In the genomic region with DNA sequence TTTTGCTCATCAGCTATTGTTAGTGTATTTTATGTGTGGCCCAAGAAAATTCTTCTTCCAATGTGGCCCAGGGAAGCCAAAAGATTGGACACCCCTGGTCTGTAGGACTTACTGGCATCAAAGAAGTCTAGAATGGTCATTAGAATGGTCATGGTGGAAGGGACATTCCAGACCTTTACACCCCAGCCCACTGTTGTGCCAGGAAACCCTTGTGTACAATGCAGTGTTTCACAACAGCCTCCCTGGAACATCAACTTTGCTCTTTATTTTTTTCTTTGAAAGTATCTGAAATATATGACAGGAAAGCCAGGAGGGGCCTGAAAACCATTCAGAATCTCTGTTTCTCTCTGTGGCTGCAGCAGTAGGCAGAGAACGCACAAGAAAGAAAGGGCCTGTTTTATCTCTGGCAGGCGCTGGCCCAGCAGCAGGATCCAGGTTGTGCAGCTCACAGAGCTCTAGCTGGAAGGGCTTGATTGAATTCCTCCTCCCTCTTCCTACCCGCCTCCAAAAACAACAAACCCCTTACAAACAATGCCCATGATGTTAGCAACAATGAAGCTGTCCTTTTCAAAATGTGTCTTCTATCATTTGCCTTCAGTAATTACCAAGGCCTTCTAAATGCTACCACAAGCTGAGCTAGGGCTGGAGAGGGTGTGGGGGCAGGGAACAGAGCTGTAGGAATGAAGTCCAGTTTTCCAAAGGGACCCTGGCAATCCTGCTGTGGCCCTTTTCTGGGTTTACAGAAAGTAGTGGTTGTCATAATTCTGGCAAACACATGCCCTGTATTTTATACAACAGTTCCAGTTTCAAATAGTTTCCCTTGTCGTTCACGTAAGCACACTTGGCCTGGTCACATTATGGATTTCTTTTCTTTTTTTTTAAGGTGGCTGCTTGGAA, we compare ENCODE assay signal across 1 cellular context.
TF ChIP-seq lines count a peak whose summit lies in the region.

No MANE protein-coding gene starts in this region.

TF ChIP-seq in WTC11, 78 proteins besides CTCF, POLR2A, EP300 and RAD21 (continued from another document):
- TF ChIP-seq, protein P1, sequence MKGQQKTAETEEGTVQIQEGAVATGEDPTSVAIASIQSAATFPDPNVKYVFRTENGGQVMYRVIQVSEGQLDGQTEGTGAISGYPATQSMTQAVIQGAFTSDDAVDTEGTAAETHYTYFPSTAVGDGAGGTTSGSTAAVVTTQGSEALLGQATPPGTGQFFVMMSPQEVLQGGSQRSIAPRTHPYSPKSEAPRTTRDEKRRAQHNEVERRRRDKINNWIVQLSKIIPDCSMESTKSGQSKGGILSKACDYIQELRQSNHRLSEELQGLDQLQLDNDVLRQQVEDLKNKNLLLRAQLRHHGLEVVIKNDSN (CRISPR knock-in tag; IDR thresholded peaks at IDR 0.05), result no peak
- TF ChIP-seq, protein P2, sequence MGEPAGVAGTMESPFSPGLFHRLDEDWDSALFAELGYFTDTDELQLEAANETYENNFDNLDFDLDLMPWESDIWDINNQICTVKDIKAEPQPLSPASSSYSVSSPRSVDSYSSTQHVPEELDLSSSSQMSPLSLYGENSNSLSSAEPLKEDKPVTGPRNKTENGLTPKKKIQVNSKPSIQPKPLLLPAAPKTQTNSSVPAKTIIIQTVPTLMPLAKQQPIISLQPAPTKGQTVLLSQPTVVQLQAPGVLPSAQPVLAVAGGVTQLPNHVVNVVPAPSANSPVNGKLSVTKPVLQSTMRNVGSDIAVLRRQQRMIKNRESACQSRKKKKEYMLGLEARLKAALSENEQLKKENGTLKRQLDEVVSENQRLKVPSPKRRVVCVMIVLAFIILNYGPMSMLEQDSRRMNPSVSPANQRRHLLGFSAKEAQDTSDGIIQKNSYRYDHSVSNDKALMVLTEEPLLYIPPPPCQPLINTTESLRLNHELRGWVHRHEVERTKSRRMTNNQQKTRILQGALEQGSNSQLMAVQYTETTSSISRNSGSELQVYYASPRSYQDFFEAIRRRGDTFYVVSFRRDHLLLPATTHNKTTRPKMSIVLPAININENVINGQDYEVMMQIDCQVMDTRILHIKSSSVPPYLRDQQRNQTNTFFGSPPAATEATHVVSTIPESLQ (CRISPR knock-in tag; IDR thresholded peaks at IDR 0.05), result no peak
- TF ChIP-seq, protein P3, sequence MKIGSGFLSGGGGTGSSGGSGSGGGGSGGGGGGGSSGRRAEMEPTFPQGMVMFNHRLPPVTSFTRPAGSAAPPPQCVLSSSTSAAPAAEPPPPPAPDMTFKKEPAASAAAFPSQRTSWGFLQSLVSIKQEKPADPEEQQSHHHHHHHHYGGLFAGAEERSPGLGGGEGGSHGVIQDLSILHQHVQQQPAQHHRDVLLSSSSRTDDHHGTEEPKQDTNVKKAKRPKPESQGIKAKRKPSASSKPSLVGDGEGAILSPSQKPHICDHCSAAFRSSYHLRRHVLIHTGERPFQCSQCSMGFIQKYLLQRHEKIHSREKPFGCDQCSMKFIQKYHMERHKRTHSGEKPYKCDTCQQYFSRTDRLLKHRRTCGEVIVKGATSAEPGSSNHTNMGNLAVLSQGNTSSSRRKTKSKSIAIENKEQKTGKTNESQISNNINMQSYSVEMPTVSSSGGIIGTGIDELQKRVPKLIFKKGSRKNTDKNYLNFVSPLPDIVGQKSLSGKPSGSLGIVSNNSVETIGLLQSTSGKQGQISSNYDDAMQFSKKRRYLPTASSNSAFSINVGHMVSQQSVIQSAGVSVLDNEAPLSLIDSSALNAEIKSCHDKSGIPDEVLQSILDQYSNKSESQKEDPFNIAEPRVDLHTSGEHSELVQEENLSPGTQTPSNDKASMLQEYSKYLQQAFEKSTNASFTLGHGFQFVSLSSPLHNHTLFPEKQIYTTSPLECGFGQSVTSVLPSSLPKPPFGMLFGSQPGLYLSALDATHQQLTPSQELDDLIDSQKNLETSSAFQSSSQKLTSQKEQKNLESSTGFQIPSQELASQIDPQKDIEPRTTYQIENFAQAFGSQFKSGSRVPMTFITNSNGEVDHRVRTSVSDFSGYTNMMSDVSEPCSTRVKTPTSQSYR (CRISPR knock-in tag; IDR thresholded peaks at IDR 0.05), result no peak
- TF ChIP-seq ZNF121 (CRISPR knock-in tag; IDR thresholded peaks at IDR 0.05), result no peak
- TF ChIP-seq NR3C1 (CRISPR knock-in tag; conservative IDR thresholded peaks at IDR 0.05; ENCODE audit: low read depth), result no peak
TF ChIP-seq in WTC11: peak in this region for 0.
